8 cellular contexts compared by ENCODE assay signal in the genomic region with DNA sequence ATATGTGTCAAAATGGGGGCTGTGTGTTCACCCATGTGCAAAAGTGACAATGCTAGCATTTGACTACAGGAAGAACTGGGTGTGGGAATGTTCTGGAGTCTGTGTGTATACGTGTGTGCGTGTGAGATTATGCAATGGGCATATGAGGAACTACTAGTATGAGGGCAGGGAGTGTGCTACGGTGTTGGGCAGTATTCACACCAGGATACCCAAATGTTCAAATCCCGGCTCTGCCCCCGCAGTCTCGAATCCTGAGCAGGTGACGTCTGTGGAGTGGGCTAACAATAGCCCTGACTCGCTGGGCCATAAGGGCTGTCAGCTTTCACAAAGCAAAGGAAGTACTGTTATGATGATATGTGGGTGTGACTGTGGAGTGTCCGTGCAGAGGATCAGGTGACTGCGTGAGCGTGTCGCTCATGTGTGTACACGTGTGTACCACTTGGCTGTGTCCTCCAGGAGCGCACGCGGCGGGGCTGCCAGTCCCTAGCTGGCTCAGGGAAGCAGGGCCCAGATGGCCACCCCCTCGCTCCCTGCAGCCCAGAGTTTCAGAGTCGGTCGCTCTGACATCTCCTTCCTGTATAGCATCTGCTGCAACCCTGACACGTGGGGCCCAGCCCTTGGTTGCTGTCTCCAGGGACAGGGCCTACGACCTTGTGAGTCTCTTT. TPM values are rescaled to one million over a fixed set of nuclear protein-coding genes. Genes with fewer than 3 reads are reported as not detected.
DNase-seq lines count a peak whose midpoint lies in the region; ATAC-seq and TF ChIP-seq lines count a peak whose summit lies in the region.

No MANE protein-coding gene starts in this region.

- H3K4me3 Mint-ChIP-seq in activated T-cell treated with anti-CD3 and anti-CD28 coated beads, Interleukin-2, amount 50 U/mL, for 24 hours, result no peak overlapping the region

- H3K4me1 Mint-ChIP-seq in activated T-cell treated with anti-CD3 and anti-CD28 coated beads, Interleukin-2, amount 50 U/mL, for 24 hours (ENCODE audit: low read depth), result peaks cover 12% of the 10 kb centered on the region

- TF ChIP-seq POLR2A in NB4 (IDR thresholded peaks at IDR 0.05; ENCODE audit: extremely low read depth, insufficient read length), result no peak

- no peaks in the 10 kb centered on the region for H3K27me3 Mint-ChIP-seq in activated T-cell treated with anti-CD3 and anti-CD28 coated beads, Interleukin-2, amount 50 U/mL, for 24 hours

- H3K36me3 Mint-ChIP-seq in activated T-cell treated with anti-CD3 and anti-CD28 coated beads, Interleukin-2, amount 50 U/mL, for 24 hours (ENCODE audit: low read depth), result no peaks in the 10 kb centered on the region

- peak overlapping the region; percentile 46 for H3K27ac Mint-ChIP-seq in activated T-cell treated with anti-CD3 and anti-CD28 coated beads, Interleukin-2, amount 50 U/mL, for 24 hours

- peak; percentile 70 for ATAC-seq in HG02588 (IDR thresholded peaks at IDR 0.05; ENCODE audit: unreplicated experiment)
- peak; percentile 55 for ATAC-seq in left ventricle myocardium superior

- H3K4me3 ChIP-seq in NB4 (ENCODE audit: low read depth, low read length), result no peak overlapping the region

- TF ChIP-seq CTCF in NB4 (IDR thresholded peaks at IDR 0.05; ENCODE audit: low read depth, low read length), result no peak

- DNase-seq in activated T-cell treated with anti-CD3 and anti-CD28 coated beads, Interleukin-2, amount 50 U/mL, for 24 hours, result no peak
- no peak for DNase-seq in activated T-cell treated with anti-CD3 and anti-CD28 coated beads for 4 hours
- DNase-seq in NB4 (ENCODE audit: low read depth), result peak; percentile 85
- no peak for DNase-seq in left ventricle myocardium superior
- no peak for DNase-seq in H4 (ENCODE audit: low spot score)
- DNase-seq in NCI-H69 (lab: John Stamatoyannopoulos, UW), result no peak
- DNase-seq in NCI-H1436 (lab: John Stamatoyannopoulos, UW), result no peak

- H3K9me3 Mint-ChIP-seq in activated T-cell treated with anti-CD3 and anti-CD28 coated beads, Interleukin-2, amount 50 U/mL, for 24 hours, result no peaks in the 10 kb centered on the region

- intact Hi-C loops in left ventricle myocardium superior (cut with micrococcal nuclease), result no loop called here

RNA-seq across cellular contexts. Expression of gene IQSEC1, which starts 27.2 kb away (rescaled TPM):
- total RNA-seq in left ventricle myocardium superior, result 95.1 TPM
- total RNA-seq in H4 (2014; rRNA removed; shearing (Covaris generic)), result 4.6 and 5.7 TPM in 2 replicates

Comparison
In these comparisons a context has a peak if more than half of its experiments do, and no peak if none do; other contexts are left out.
1. RNA of gene IQSEC1, which starts 27.2 kb away (total RNA-seq): 95.1 TPM in left ventricle myocardium superior (single experiment); 4.6 to 5.7 TPM in H4; every median in the first group is over 10 times any median in the second.